28 cellular contexts compared by ENCODE assay signal in genomic region chr5:173256800-173257199, GRCh38. TPM values are rescaled to one million over a fixed set of nuclear protein-coding genes. Genes with fewer than 3 reads are reported as not detected.
"Had no signal": no experiment of that assay in that cellular context is flagged by ENCODE, and none has a peak within 500 bp of the region (broad histone marks: within the 10 kb centered on the region; RNA-seq: fewer than 3 reads in every experiment).

No MANE protein-coding gene starts in this region.

- DNase-seq: activated CD4-positive, alpha-beta memory T cell treated with anti-CD3 and anti-CD28 coated beads for 36 hours; activated CD4-positive, alpha-beta T cell treated with anti-CD3 and anti-CD28 coated beads, Interleukin-2, amount 10 ng/mL, durations not matched to agents 24 days and 14 days; activated CD4-positive, CD25-positive, alpha-beta regulatory T cell treated with anti-CD3 and anti-CD28 coated beads, Interleukin-2, amount 50 U/mL, for 72 hours; activated CD8-positive, alpha-beta memory T cell treated with anti-CD3 and anti-CD28 coated beads, Interleukin-2, amount 50 U/mL, for 4 hours; activated gamma-delta T cell; activated naive CD4-positive, alpha-beta T cell treated with anti-CD3 and anti-CD28 coated beads, Interleukin-2, amount 10 ng/mL, durations not matched to agents 7 days and 5 days; activated naive CD8-positive, alpha-beta T cell treated with anti-CD3 and anti-CD28 coated beads, Interleukin-2, amount 10 ng/mL, durations not matched to agents 7 days and 5 days; activated T-cell treated with anti-CD3 and anti-CD28 coated beads, Interleukin-2, amount 50 U/mL, for 1 hour; brain microvascular endothelial cell; caudate nucleus; head of caudate nucleus; kidney glomerular epithelial cell; naive thymus-derived CD4-positive, alpha-beta T cell; nucleus accumbens; right lobe of liver; stimulated activated CD4-positive, alpha-beta T cell treated with anti-CD3 and anti-CD28 coated beads, Interleukin-12 subunit alpha, Interleukin-12 subunit beta, amount 100 ng/mL, for 4 hours; stimulated activated CD4-positive, alpha-beta T cell treated with anti-CD3 and anti-CD28 coated beads, Interleukin-4, amount 100 ng/mL, for 1 hour; stimulated activated naive CD8-positive, alpha-beta T cell treated with anti-CD3 and anti-CD28 coated beads, Interleukin-15, Interleukin-2, amounts not matched to agents 100 U/mL and 50 U/mL, for 24 hours; T-helper 2 cell; testis; transverse colon had no signal

- H3K27me3 ChIP-seq: right lobe of liver, testis had no signal

- H3K4me1 ChIP-seq: left lung, parathyroid adenoma, right lobe of liver, testis had no signal

- H3K9me3 ChIP-seq: left lung, right lobe of liver, testis, transverse colon had no signal

- ATAC-seq: left lung; naive thymus-derived CD4-positive, alpha-beta T cell; right lobe of liver; stimulated activated naive CD8-positive, alpha-beta T cell treated with anti-CD3 and anti-CD28 coated beads, Interleukin-15, Interleukin-2, amounts not matched to agents 100 U/mL and 50 U/mL, for 24 hours had no signal

- H3K4me3 ChIP-seq: left lung, right lobe of liver, skin epidermis, testis, transverse colon had no signal

- H3K27ac ChIP-seq: brain microvascular endothelial cell, left lung, parathyroid adenoma, right lobe of liver, skin epidermis, testis, transverse colon had no signal

- H3K36me3 ChIP-seq: brain microvascular endothelial cell, left lung, right lobe of liver, transverse colon had no signal

RNA-seq across cellular contexts. Expression of gene NKX2-5, which starts 21.8 kb away (rescaled TPM):
- total RNA-seq: activated CD4-positive, alpha-beta memory T cell treated with anti-CD3 and anti-CD28 coated beads for 36 hours; activated CD4-positive, alpha-beta T cell treated with anti-CD3 and anti-CD28 coated beads, Interleukin-2, amount 10 ng/mL, durations not matched to agents 24 days and 14 days; activated CD8-positive, alpha-beta memory T cell treated with anti-CD3 and anti-CD28 coated beads for 36 hours; activated naive CD8-positive, alpha-beta T cell treated with anti-CD3 and anti-CD28 coated beads, Interleukin-2, amount 10 ng/mL, durations not matched to agents 7 days and 5 days; endothelial cell of umbilical vein; fibroblast of lung; left lung; lung microvascular endothelial cell; naive thymus-derived CD4-positive, alpha-beta T cell; right lobe of liver; transverse colon had no signal
- polyA plus RNA-seq: endothelial cell of umbilical vein; fibroblast of lung; naive thymus-derived CD4-positive, alpha-beta T cell had no signal
